34 cellular contexts compared by ENCODE assay signal in the genomic region with DNA sequence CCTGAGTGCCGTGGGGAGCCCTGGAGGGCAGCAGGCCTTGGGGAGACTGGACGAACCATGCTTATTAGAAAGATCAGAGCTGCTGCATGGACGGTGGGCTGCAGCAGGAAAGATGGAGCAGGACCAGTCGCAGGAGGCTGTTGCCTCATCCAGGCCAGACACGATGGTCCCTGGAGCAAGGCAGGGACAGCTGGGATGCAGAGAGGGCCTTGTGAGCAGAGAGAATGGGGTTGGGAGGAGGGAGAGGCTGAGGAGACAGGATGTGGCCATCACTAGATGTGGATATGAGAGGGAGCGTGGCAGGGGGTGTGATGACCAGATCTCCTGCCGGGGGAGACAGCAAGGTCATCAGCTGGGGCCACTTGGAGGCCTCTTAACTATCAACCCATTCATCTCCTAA.
"Had no signal": no experiment of that assay in that cellular context is flagged by ENCODE, and none has a peak within 500 bp of the region (broad histone marks: within the 10 kb centered on the region; RNA-seq: fewer than 3 reads in every experiment).

No MANE protein-coding gene starts in this region.

- H3K4me1 Mint-ChIP-seq: stimulated activated memory B cell treated with anti-CD40 and anti-IgM and Interleukin-4, amounts not matched to agents 10 μg/mL and 1 μg/mL and 100 μg/mL, for 72 hours; stimulated activated naive CD8-positive, alpha-beta T cell treated with anti-CD3 and anti-CD28 coated beads, Interleukin-15, amount 100 ng/mL, for 72 hours had no signal

- H3K4me1 ChIP-seq: adrenal gland, left ventricle myocardium inferior, parathyroid adenoma, psoas muscle, tibial artery, upper lobe of right lung had no signal

- H3K36me3 Mint-ChIP-seq: activated naive CD8-positive, alpha-beta T cell; brain; natural killer cell treated with Interleukin-12 subunit alpha and Interleukin-12 subunit beta and Interleukin-15 and Interleukin-18, amount 100 ng/mL, for 72 hours; stimulated activated memory B cell treated with anti-CD40 and anti-IgM and Interleukin-4, amounts not matched to agents 10 μg/mL and 1 μg/mL and 100 μg/mL, for 72 hours had no signal

- H3K9ac ChIP-seq: parathyroid adenoma, SK-N-SH had no signal

- H2AFZ ChIP-seq: parathyroid adenoma had no signal

- H3K9me3 ChIP-seq: adrenal gland, heart left ventricle, left ventricle myocardium inferior, mucosa of descending colon, psoas muscle, SK-N-SH, tibial artery, upper lobe of right lung had no signal

- H3K4me3 Mint-ChIP-seq: activated naive CD8-positive, alpha-beta T cell; effector memory CD8-positive, alpha-beta T cell; natural killer cell treated with Interleukin-12 subunit alpha and Interleukin-12 subunit beta and Interleukin-15 and Interleukin-18, amount 100 ng/mL, for 72 hours; stimulated activated memory B cell treated with anti-CD40 and anti-IgM and Interleukin-4, amounts not matched to agents 10 μg/mL and 1 μg/mL and 100 μg/mL, for 72 hours; stimulated activated naive CD8-positive, alpha-beta T cell treated with anti-CD3 and anti-CD28 coated beads, Interleukin-15, amount 100 ng/mL, for 72 hours; T-helper 1 cell treated with Interleukin-12 subunit alpha and Interleukin-12 subunit beta and Interleukin-4 antibody, amounts not matched to agents 30 μg/mL and 1 μg/mL, for 36 hours had no signal

- H3K27me3 ChIP-seq: adrenal gland had no signal

- H3K4me2 ChIP-seq: SK-N-SH, smooth muscle cell had no signal

- ATAC-seq: activated CD4-positive, CD25-positive, alpha-beta regulatory T cell treated with anti-CD3 and anti-CD28 coated beads, Interleukin-2, amount 50 U/mL, for 24 hours; effector memory CD8-positive, alpha-beta T cell; heart left ventricle; mucosa of descending colon; natural killer cell treated with Interleukin-12 subunit alpha and Interleukin-12 subunit beta and Interleukin-15 and Interleukin-18, amount 100 ng/mL, for 72 hours; psoas muscle; stimulated activated memory B cell treated with anti-CD40 and anti-IgM and Interleukin-4, amounts not matched to agents 10 μg/mL and 1 μg/mL and 100 μg/mL, for 72 hours; stimulated activated naive CD8-positive, alpha-beta T cell treated with anti-CD3 and anti-CD28 coated beads, Interleukin-15, amount 100 ng/mL, for 72 hours; upper lobe of right lung had no signal

- DNase-seq: activated CD4-positive, alpha-beta T cell treated with anti-CD3 and anti-CD28 coated beads for 48 hours; activated CD4-positive, alpha-beta T cell treated with anti-CD3 and anti-CD28 coated beads, Interleukin-2, amount 50 U/mL, for 48 hours; activated effector memory CD4-positive, alpha-beta T cell treated with Interleukin-2 at 50 U/mL for 16 hours; activated naive CD4-positive, alpha-beta T cell treated with Interleukin-2 at 50 U/mL for 16 hours; aorta; dorsolateral prefrontal cortex; effector memory CD8-positive, alpha-beta T cell; kidney glomerular epithelial cell; left ventricle myocardium inferior; mesendoderm; mucosa of descending colon; psoas muscle; SK-N-SH; stimulated activated CD4-positive, alpha-beta T cell treated with anti-CD3 and anti-CD28 coated beads, Interleukin-1b, Interleukin-23, amount 100 ng/mL, for 48 hours; stimulated activated CD4-positive, alpha-beta T cell treated with anti-CD3 and anti-CD28 coated beads, Interleukin-4, amount 100 ng/mL, for 4 hours; stimulated activated CD8-positive, alpha-beta memory T cell treated with anti-CD3 and anti-CD28 coated beads, Interleukin-4, amount 100 ng/mL, for 48 hours; stimulated activated naive CD8-positive, alpha-beta T cell treated with anti-CD3 and anti-CD28 coated beads, Interleukin-15, amount 100 ng/mL, for 72 hours; SW 1271; T-helper 9 cell; upper lobe of right lung had no signal

- H3K36me3 ChIP-seq: adrenal gland, heart left ventricle, left ventricle myocardium inferior, tibial artery, upper lobe of right lung had no signal

- H3K27ac ChIP-seq: adrenal gland, coronary artery, dorsolateral prefrontal cortex, heart left ventricle, left ventricle myocardium inferior, parathyroid adenoma, psoas muscle, tibial artery, upper lobe of right lung, VCaP had no signal

- H3K4me3 ChIP-seq: adrenal gland, coronary artery, dorsolateral prefrontal cortex, heart left ventricle, left ventricle myocardium inferior, lung, mucosa of descending colon, psoas muscle, smooth muscle cell, tibial artery, upper lobe of right lung had no signal

- H3K9me3 Mint-ChIP-seq: natural killer cell treated with Interleukin-12 subunit alpha and Interleukin-12 subunit beta and Interleukin-15 and Interleukin-18, amount 100 ng/mL, for 72 hours; stimulated activated naive CD8-positive, alpha-beta T cell treated with anti-CD3 and anti-CD28 coated beads, Interleukin-15, amount 100 ng/mL, for 72 hours; T-helper 1 cell treated with Interleukin-12 subunit alpha and Interleukin-12 subunit beta and Interleukin-4 antibody, amounts not matched to agents 30 μg/mL and 1 μg/mL, for 36 hours had no signal

- H3K27ac Mint-ChIP-seq: activated naive CD8-positive, alpha-beta T cell; effector memory CD8-positive, alpha-beta T cell; natural killer cell treated with Interleukin-12 subunit alpha and Interleukin-12 subunit beta and Interleukin-15 and Interleukin-18, amount 100 ng/mL, for 72 hours; stimulated activated memory B cell treated with anti-CD40 and anti-IgM and Interleukin-4, amounts not matched to agents 10 μg/mL and 1 μg/mL and 100 μg/mL, for 72 hours; stimulated activated naive CD8-positive, alpha-beta T cell treated with anti-CD3 and anti-CD28 coated beads, Interleukin-15, amount 100 ng/mL, for 72 hours; T-helper 1 cell treated with Interleukin-12 subunit alpha and Interleukin-12 subunit beta and Interleukin-4 antibody, amounts not matched to agents 30 μg/mL and 1 μg/mL, for 36 hours had no signal
